Comparison of ENCODE assay signal across 8 cellular contexts in the genomic region with DNA sequence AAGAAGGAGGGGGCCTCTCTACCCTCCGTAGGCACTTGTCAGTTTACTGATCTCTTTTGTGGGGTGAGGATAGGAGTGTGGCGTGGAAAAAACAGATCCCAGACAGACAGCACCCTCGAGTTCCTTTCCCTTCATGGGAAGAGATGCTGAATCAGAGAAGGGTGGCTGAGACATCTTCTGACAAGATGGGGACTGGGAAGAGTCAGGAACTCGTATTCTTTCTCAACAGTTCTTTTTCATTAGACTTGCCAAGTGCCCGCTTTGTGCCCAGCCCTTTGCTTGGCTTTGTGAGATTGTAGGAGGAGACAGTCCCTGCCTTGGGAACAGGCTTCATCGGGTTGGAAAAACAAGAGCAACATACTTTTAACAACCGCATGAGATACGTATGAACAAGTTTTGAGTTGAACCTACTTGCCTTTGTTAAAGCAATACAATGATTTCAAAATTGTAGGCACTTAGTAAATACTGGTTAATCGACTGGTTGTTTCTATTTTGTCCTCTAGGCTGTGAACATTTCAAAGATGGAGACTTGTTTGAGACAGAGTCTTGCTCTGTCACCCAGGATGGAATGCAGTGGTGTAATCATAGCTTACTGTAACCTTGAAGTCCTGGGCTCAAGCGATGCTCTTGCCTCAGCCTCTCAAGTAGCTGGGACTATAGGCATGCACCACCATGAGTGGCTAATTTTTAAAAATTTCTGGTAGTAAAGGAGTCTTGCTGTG.
DNase-seq lines count a peak whose midpoint lies in the region; ATAC-seq and TF ChIP-seq lines count a peak whose summit lies in the region.

No MANE protein-coding gene starts in this region.

- peaks cover 37% of the 10 kb centered on the region for H3K36me3 ChIP-seq in RWPE2 (ENCODE audit: low read depth)
- H3K36me3 ChIP-seq in neuron (ENCODE audit: insufficient read depth, low read length) = peaks cover 16% of the 10 kb centered on the region

- DNase-seq in GM12865 (ENCODE audit: low read depth) (peak; percentile 35), RWPE2 (ENCODE audit: low spot score) (no peak), epithelial cell of esophagus (ENCODE audit: low read depth) (peak; percentile 87), GM10266 (ENCODE audit: extremely low spot score) (no peak)
- no peak for DNase-seq in activated CD8-positive, alpha-beta memory T cell treated with anti-CD3 and anti-CD28 coated beads, Interleukin-2, amount 50 U/mL, for 48 hours
- no peak for DNase-seq in activated CD4-positive, alpha-beta T cell treated with anti-CD3 and anti-CD28 coated beads, Interleukin-2, amount 50 U/mL, for 1 hour

- H3K4me1 ChIP-seq in RWPE2 (ENCODE audit: insufficient read depth, poor library complexity, severe bottlenecking) (peaks cover 10% of the 10 kb centered on the region), neuron (ENCODE audit: insufficient read depth, low read length) (peaks cover 17% of the 10 kb centered on the region)

- no peaks in the 10 kb centered on the region for H3K9me3 ChIP-seq in RWPE2 (ENCODE audit: severe bottlenecking)
- H3K9me3 ChIP-seq in neuron (ENCODE audit: low read length) = no peaks in the 10 kb centered on the region

- peak overlapping the region; percentile 55 for H2AFZ ChIP-seq in neuron (ENCODE audit: low read depth, low read length)

- no peaks in the 10 kb centered on the region for H3K27me3 ChIP-seq in RWPE2 (ENCODE audit: insufficient read depth, poor library complexity, severe bottlenecking)
- no peaks in the 10 kb centered on the region for H3K27me3 ChIP-seq in neuron (ENCODE audit: insufficient read depth, low read length)

- H3K4me3 ChIP-seq in GM12865 (ENCODE audit: low read depth, low read length) = peak overlapping the region; percentile 98
- peak overlapping the region; percentile 60 for H3K4me3 ChIP-seq in RWPE2 (ENCODE audit: severe bottlenecking)
- H3K4me3 ChIP-seq in epithelial cell of esophagus (ENCODE audit: low read length) = peak overlapping the region; percentile 95
- peak overlapping the region; percentile 91 for H3K4me3 ChIP-seq in neuron (ENCODE audit: low read length)

- no peak for TF ChIP-seq CTCF in 22Rv1 (IDR thresholded peaks at IDR 0.05)
- no peak for TF ChIP-seq CTCF in GM12865 (IDR thresholded peaks at IDR 0.05; ENCODE audit: insufficient read depth, low read depth, low read length, missing control alignments)
- no peak for TF ChIP-seq CTCF in RWPE2 (IDR thresholded peaks at IDR 0.05; ENCODE audit: poor library complexity, severe bottlenecking)
- TF ChIP-seq CTCF in epithelial cell of esophagus (IDR thresholded peaks at IDR 0.05; ENCODE audit: insufficient read depth, low read depth, low read length, missing control alignments) = no peak
- TF ChIP-seq CTCF in GM10266 (IDR thresholded peaks at IDR 0.05; ENCODE audit: control insufficient read depth, insufficient read depth, low read depth, missing control alignments) = no peak

- ATAC-seq in RWPE2 (ENCODE audit: low read depth) = peak; percentile 20; the same call in 2 of the 3 replicates

- H3K27ac ChIP-seq in 22Rv1 (peak overlapping the region; percentile 93), RWPE2 (ENCODE audit: poor library complexity, severe bottlenecking) (peak overlapping the region; percentile 66)

Comparison
In these comparisons a context has a peak if more than half of its experiments do, and no peak if none do; other contexts are left out.
1. DNase-seq: peak in GM12865 (single experiment) and epithelial cell of esophagus (single experiment); none in RWPE2 (single experiment), activated CD8-positive, alpha-beta memory T cell treated with anti-CD3 and anti-CD28 coated beads, Interleukin-2, amount 50 U/mL, for 48 hours (single experiment), GM10266 (single experiment) and activated CD4-positive, alpha-beta T cell treated with anti-CD3 and anti-CD28 coated beads, Interleukin-2, amount 50 U/mL, for 1 hour (single experiment).
2. Peak in every context shown above with its lines, with median percentiles within 50 percentile points of each other: H3K4me3 ChIP-seq.